In the genomic region with DNA sequence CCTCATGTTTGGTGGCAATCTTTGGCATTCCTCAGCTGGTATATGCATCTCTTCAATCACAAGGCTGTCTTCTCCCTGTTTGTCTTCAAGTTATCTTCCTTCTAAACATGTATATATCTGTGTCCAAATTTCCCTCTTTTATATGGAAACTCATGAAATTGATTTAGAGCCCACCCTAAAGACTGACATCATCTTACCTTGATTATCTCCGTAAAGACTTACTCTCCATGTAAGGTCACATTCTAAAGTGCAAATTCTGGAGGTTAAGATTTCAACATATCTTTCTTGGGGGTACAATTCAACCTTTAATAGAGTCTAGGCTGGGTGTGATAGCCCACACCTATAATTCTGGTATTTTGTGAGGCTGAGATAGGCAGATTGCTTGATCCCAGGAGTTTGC, we compare ENCODE assay signal across 33 cellular contexts.
A peak's percentile ranks its signal among the peaks of the same experiment; 100 is the strongest.
DNase-seq lines count a peak whose midpoint lies in the region; ATAC-seq, FAIRE-seq and TF ChIP-seq lines count a peak whose summit lies in the region.
"Had no signal": no experiment of that assay in that cellular context is flagged by ENCODE, and none has a peak within 500 bp of the region (broad histone marks: within the 10 kb centered on the region; RNA-seq: fewer than 3 reads in every experiment).

No MANE protein-coding gene starts in this region.

- H3K27ac Mint-ChIP-seq in neural progenitor cell, result no peak overlapping the region
- H3K27ac Mint-ChIP-seq: B cell; CD14-positive monocyte; CD4-positive, alpha-beta memory T cell; CD4-positive, alpha-beta T cell; CD4-positive, CD25-positive, alpha-beta regulatory T cell; CD8-positive, alpha-beta memory T cell; CD8-positive, alpha-beta T cell had no signal

- H3K4me1 Mint-ChIP-seq in neural progenitor cell, result no peaks in the 10 kb centered on the region
- H3K4me1 Mint-ChIP-seq: B cell; CD14-positive monocyte; CD4-positive, alpha-beta memory T cell; CD4-positive, CD25-positive, alpha-beta regulatory T cell; CD8-positive, alpha-beta memory T cell had no signal

- TF ChIP-seq EP300 in HepG2 (IDR thresholded peaks at IDR 0.05; ENCODE audit: low read depth in 2 of 2, low read length in 2 of 2) (no peak), HepG2 (CRISPR knock-in tag; IDR thresholded peaks at IDR 0.05; ENCODE audit: borderline replicate concordance) (no peak)

- H3K36me3 ChIP-seq in HepG2 (replicated peaks in 1 of 2; ENCODE audit: control insufficient read depth in 1 of 2, insufficient read depth in 2 of 2, low read length in 2 of 2), result no peaks in the 10 kb centered on the region
- H3K36me3 ChIP-seq in right lobe of liver, result no peaks in the 10 kb centered on the region
- no peaks in the 10 kb centered on the region for H3K36me3 ChIP-seq in neural progenitor cell
- H3K36me3 ChIP-seq: BE2C; BLaER1; BLaER1 treated with 17β-estradiol and CSF1 and Interleukin-3, amounts not matched to agents 10 nM and 100 nM had no signal

- in situ Hi-C loops in HepG2 (cut with HindIII; ENCODE audit: extremely low pct_ligation_motif_present, low pct_unique_long_range_greater_than_20kb), result no loop called here

- H4K20me1 ChIP-seq in HepG2 (ENCODE audit: insufficient read depth, low read length) (no peaks in the 10 kb centered on the region), neural progenitor cell (ENCODE audit: low read depth) (no peaks in the 10 kb centered on the region)
- H4K20me1 ChIP-seq: BLaER1; BLaER1 treated with 17β-estradiol and CSF1 and Interleukin-3, amounts not matched to agents 10 nM and 100 nM had no signal

- TF ChIP-seq POLR2A in HepG2 (IDR thresholded peaks at IDR 0.05; ENCODE audit: insufficient read depth in 1 of 2, low read depth in 2 of 2, low read length in 2 of 2) (no peak), right lobe of liver (IDR thresholded peaks at IDR 0.05) (no peak)

- H3F3A ChIP-seq in neural progenitor cell (ENCODE audit: low read depth), result no peaks in the 10 kb centered on the region

- H3K4me3 ChIP-seq in HepG2 (replicated peaks in 1 of 3; ENCODE audit: insufficient read depth in 1 of 3, low read depth in 2 of 3, low read length in 3 of 3) (no peak overlapping the region), right lobe of liver (no peak overlapping the region), neural progenitor cell (no peak overlapping the region)
- H3K4me3 ChIP-seq: A549; BLaER1; BLaER1 treated with 17β-estradiol and CSF1 and Interleukin-3, amounts not matched to agents 10 nM and 100 nM had no signal

- WGBS in HepG2 (ENCODE audit: low lambda C conversion rate), result 0% methylated on average over 1 of the region's 1 CpG
- 54% methylated on average over 1 of the region's 1 CpG for WGBS in right lobe of liver (ENCODE audit: insufficient coverage, low coverage, low lambda C conversion rate, missing lambda C conversion rate)

- ATAC-seq in HepG2 (no peak), right lobe of liver (no peak), GM19035 (IDR thresholded peaks at IDR 0.05; ENCODE audit: unreplicated experiment) (no peak)
- ATAC-seq: A549; CD8-positive, alpha-beta T cell had no signal

- H3K4me2 ChIP-seq in HepG2 (ENCODE audit: low read depth, low read length) (no peak overlapping the region), neural progenitor cell (no peak overlapping the region)
- H3K4me2 ChIP-seq: A549; BLaER1; BLaER1 treated with 17β-estradiol and CSF1 and Interleukin-3, amounts not matched to agents 10 nM and 100 nM had no signal

- TF ChIP-seq RAD21 in HepG2 (CRISPR knock-in tag; IDR thresholded peaks at IDR 0.05), result no peak

- TF ChIP-seq CTCF in HepG2 (CRISPR knock-in tag; IDR thresholded peaks at IDR 0.05) (no peak), right lobe of liver (IDR thresholded peaks at IDR 0.05) (no peak), neural progenitor cell (IDR thresholded peaks at IDR 0.05) (no peak)

- no TSS peak for BruUV-seq in HepG2 (replicated peaks; lab: Mats Ljungman, UMichigan)

- no peak overlapping the region for H3K9ac ChIP-seq in HepG2 (ENCODE audit: insufficient read depth, low read depth, low read length)
- H3K9ac ChIP-seq in neural progenitor cell, result no peak overlapping the region
- H3K9ac ChIP-seq: BLaER1; BLaER1 treated with 17β-estradiol and CSF1 and Interleukin-3, amounts not matched to agents 10 nM and 100 nM had no signal

- H3K27ac ChIP-seq in HepG2 (ENCODE audit: extremely low read length, insufficient read depth, low read length) (no peak overlapping the region), right lobe of liver (no peak overlapping the region), neural progenitor cell (no peak overlapping the region)
- H3K27ac ChIP-seq: 22Rv1; A549; BLaER1; BLaER1 treated with 17β-estradiol and CSF1 and Interleukin-3, amounts not matched to agents 10 nM and 100 nM; C4-2B had no signal

- H2AFZ ChIP-seq in HepG2 (ENCODE audit: low read length), result no peak overlapping the region
- H2AFZ ChIP-seq in neural progenitor cell (replicated peaks), result peak overlapping the region; percentile 26

- H3K9me3 ChIP-seq in HepG2 (ENCODE audit: low read length), result peaks cover 60% of the 10 kb centered on the region
- no peaks in the 10 kb centered on the region for H3K9me3 ChIP-seq in right lobe of liver
- no peaks in the 10 kb centered on the region for H3K9me3 ChIP-seq in neural progenitor cell (ENCODE audit: low read depth)
- H3K9me3 ChIP-seq: BE2C; BLaER1; BLaER1 treated with 17β-estradiol and CSF1 and Interleukin-3, amounts not matched to agents 10 nM and 100 nM; Caco-2 had no signal

- H3K4me1 ChIP-seq in HepG2 (ENCODE audit: insufficient read depth, low read length), result no peaks in the 10 kb centered on the region
- H3K4me1 ChIP-seq in right lobe of liver, result no peaks in the 10 kb centered on the region
- no peaks in the 10 kb centered on the region for H3K4me1 ChIP-seq in neural progenitor cell
- H3K4me1 ChIP-seq: A549; BE2C; BLaER1; BLaER1 treated with 17β-estradiol and CSF1 and Interleukin-3, amounts not matched to agents 10 nM and 100 nM; Caco-2 had no signal

- no peaks in the 10 kb centered on the region for H3K9me3 Mint-ChIP-seq in neural progenitor cell

- no peaks in the 10 kb centered on the region for H3K36me3 Mint-ChIP-seq in neural progenitor cell
- H3K36me3 Mint-ChIP-seq: CD14-positive monocyte; CD4-positive, alpha-beta memory T cell; CD4-positive, CD25-positive, alpha-beta regulatory T cell; CD8-positive, alpha-beta memory T cell; CD8-positive, alpha-beta T cell had no signal

- CTCF ChIA-PET in HepG2 (lab: Yijun Ruan, JAX; ENCODE audit: low intra/inter-chr PET ratio, low total read pairs), result no interaction called here

- H3K27me3 Mint-ChIP-seq in neural progenitor cell (ENCODE audit: insufficient read depth, low read depth), result no peaks in the 10 kb centered on the region
- H3K27me3 Mint-ChIP-seq: B cell; CD4-positive, alpha-beta memory T cell; CD4-positive, alpha-beta T cell; CD4-positive, CD25-positive, alpha-beta regulatory T cell; CD8-positive, alpha-beta memory T cell had no signal

- H3K79me2 ChIP-seq in HepG2 (ENCODE audit: insufficient read depth, low read length) (no peaks in the 10 kb centered on the region), neural progenitor cell (ENCODE audit: low read depth) (no peaks in the 10 kb centered on the region)

- intact Hi-C loops in HepG2 (cut with micrococcal nuclease; ENCODE audit: unreplicated experiment) (no loop called here), right lobe of liver (cut with DNase I) (no loop called here)

- no peak overlapping the region for H3K4me3 Mint-ChIP-seq in neural progenitor cell
- H3K4me3 Mint-ChIP-seq: B cell; CD14-positive monocyte; CD4-positive, alpha-beta memory T cell; CD4-positive, alpha-beta T cell; CD4-positive, CD25-positive, alpha-beta regulatory T cell; CD8-positive, alpha-beta T cell had no signal

- H3K27me3 ChIP-seq in HepG2 (ENCODE audit: control insufficient read depth in 1 of 2, insufficient read depth in 2 of 2, low read length in 2 of 2) (no peaks in the 10 kb centered on the region), right lobe of liver (no peaks in the 10 kb centered on the region), neural progenitor cell (no peaks in the 10 kb centered on the region)
- H3K27me3 ChIP-seq: BE2C; BLaER1; BLaER1 treated with 17β-estradiol and CSF1 and Interleukin-3, amounts not matched to agents 10 nM and 100 nM had no signal

- FAIRE-seq in HepG2 (lab: Jason Lieb, UNC), result no peak
- FAIRE-seq: A204.1, A549, D721Med had no signal

- DNase-seq in HepG2 (ENCODE audit: low spot score) (no peak), right lobe of liver (no peak), neural progenitor cell (ENCODE audit: low spot score) (no peak)
- DNase-seq: 8988T; ACHN; AML-193; BE2C; C1 segment of cervical spinal cord; Caco-2; Calu3; CD4-positive, alpha-beta memory T cell; CD4-positive, alpha-beta T cell; CD4-positive, CD25-positive, alpha-beta regulatory T cell; CD8-positive, alpha-beta memory T cell; CD8-positive, alpha-beta T cell; COR-L47; DMS 273 treated with DMSO at 0.1 percent for 48 hours; DMS153; DMS53; DMS79; DMS79 treated with DMSO at 0.1 percent for 48 hours; DND-41; EL had no signal

- POLR2A ChIA-PET in HepG2 (lab: Yijun Ruan, JAX), result no interaction called here

TF ChIP-seq in HepG2, 621 proteins besides CTCF, POLR2A, EP300 and RAD21 (continues in another document):
- TF ChIP-seq ZNF546 (CRISPR knock-in tag; conservative IDR thresholded peaks at IDR 0.05), result no peak
- no peak for TF ChIP-seq ZNF337 (CRISPR knock-in tag; IDR thresholded peaks at IDR 0.05; ENCODE audit: borderline replicate concordance, low read depth)
- TF ChIP-seq, protein P1, sequence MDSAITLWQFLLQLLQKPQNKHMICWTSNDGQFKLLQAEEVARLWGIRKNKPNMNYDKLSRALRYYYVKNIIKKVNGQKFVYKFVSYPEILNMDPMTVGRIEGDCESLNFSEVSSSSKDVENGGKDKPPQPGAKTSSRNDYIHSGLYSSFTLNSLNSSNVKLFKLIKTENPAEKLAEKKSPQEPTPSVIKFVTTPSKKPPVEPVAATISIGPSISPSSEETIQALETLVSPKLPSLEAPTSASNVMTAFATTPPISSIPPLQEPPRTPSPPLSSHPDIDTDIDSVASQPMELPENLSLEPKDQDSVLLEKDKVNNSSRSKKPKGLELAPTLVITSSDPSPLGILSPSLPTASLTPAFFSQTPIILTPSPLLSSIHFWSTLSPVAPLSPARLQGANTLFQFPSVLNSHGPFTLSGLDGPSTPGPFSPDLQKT (CRISPR knock-in tag; IDR thresholded peaks at IDR 0.05; ENCODE audit: borderline replicate concordance), result no peak
- no peak for TF ChIP-seq ZNF232 (CRISPR knock-in tag; IDR thresholded peaks at IDR 0.05; ENCODE audit: borderline replicate concordance)
- TF ChIP-seq CREB1 (IDR thresholded peaks at IDR 0.05), result peak; percentile 84
- no peak for TF ChIP-seq CREB1 (CRISPR knock-in tag; IDR thresholded peaks at IDR 0.05)
- no peak for TF ChIP-seq ZNF749 (CRISPR knock-in tag; IDR thresholded peaks at IDR 0.05; ENCODE audit: borderline replicate concordance)
